33 cellular contexts compared by ENCODE assay signal in the genomic region with DNA sequence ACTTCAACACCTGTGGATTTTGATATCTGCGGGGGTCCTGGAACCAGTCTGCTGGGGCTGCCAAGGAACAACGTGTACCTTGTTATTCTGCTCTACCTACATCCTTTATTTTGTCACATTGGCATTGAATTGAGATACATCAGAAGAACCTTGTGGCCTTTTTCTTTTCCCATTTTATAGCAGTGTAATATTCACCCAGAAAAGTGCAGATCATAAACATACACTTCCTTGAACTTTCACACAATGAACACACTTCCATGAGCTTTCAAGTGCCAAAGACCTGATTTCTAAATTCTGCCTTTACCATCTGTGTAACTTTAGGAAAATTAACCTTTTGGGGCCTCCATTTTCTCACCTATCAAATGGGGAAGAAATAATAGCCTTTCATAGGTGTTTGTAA. TPM values are rescaled to one million over a fixed set of nuclear protein-coding genes. Genes with fewer than 3 reads are reported as not detected.
DNase-seq lines count a peak whose midpoint lies in the region; ATAC-seq and TF ChIP-seq lines count a peak whose summit lies in the region.
"Had no signal": no experiment of that assay in that cellular context is flagged by ENCODE, and none has a peak within 500 bp of the region (broad histone marks: within the 10 kb centered on the region; RNA-seq: fewer than 3 reads in every experiment).

No MANE protein-coding gene starts in this region.

- ATAC-seq in left colon = peak; percentile 92
- no peak for ATAC-seq in left lobe of liver
- ATAC-seq in mucosa of descending colon = peak; percentile 86
- ATAC-seq: A549; CD8-positive, alpha-beta T cell had no signal

- no peak for DNase-seq in left colon
- peak; percentile 18 for DNase-seq in left lobe of liver (ENCODE audit: low spot score)
- no peak for DNase-seq in mucosa of descending colon
- no peak for DNase-seq in transverse colon
- no peak for DNase-seq in activated T-cell treated with anti-CD3 and anti-CD28 coated beads, Interleukin-2, amount 50 U/mL, for 1 hour
- DNase-seq in Peyer's patch = no peak
- DNase-seq in NCI-H2107 (lab: John Stamatoyannopoulos, UW) = no peak
- DNase-seq in activated CD4-positive, alpha-beta T cell treated with anti-CD3 and anti-CD28 coated beads for 48 hours = no peak
- DNase-seq: 8988T; ACHN; AML-193; BE2C; C1 segment of cervical spinal cord; Caco-2; Calu3; CD4-positive, alpha-beta memory T cell; CD4-positive, alpha-beta T cell; CD4-positive, CD25-positive, alpha-beta regulatory T cell; CD8-positive, alpha-beta memory T cell; CD8-positive, alpha-beta T cell; COR-L47; DMS 273 treated with DMSO at 0.1 percent for 48 hours; DMS153; DMS53; DMS79; DMS79 treated with DMSO at 0.1 percent for 48 hours; DND-41; EL had no signal

- TF ChIP-seq CTCF in mucosa of descending colon (IDR thresholded peaks at IDR 0.05) (no peak), transverse colon (IDR thresholded peaks at IDR 0.05) (no peak), Peyer's patch (IDR thresholded peaks at IDR 0.05) (no peak)

- in situ Hi-C loops in transverse colon (cut with MboI; ENCODE audit: low pct_ligation_motif_present in 1 of 4, low pct_unique_long_range_greater_than_20kb in 1 of 4, low sequenced_read_pairs in 3 of 4) = no loop called here

- H3K27ac ChIP-seq in transverse colon (peak overlapping the region; percentile 28 to 66 (median 54)), Peyer's patch (no peak overlapping the region)
- H3K27ac ChIP-seq: 22Rv1; A549; BLaER1; BLaER1 treated with 17β-estradiol and CSF1 and Interleukin-3, amounts not matched to agents 10 nM and 100 nM; C4-2B had no signal

- no peaks in the 10 kb centered on the region for H3K27me3 ChIP-seq in transverse colon
- H3K27me3 ChIP-seq in Peyer's patch = no peaks in the 10 kb centered on the region
- H3K27me3 ChIP-seq: BE2C; BLaER1; BLaER1 treated with 17β-estradiol and CSF1 and Interleukin-3, amounts not matched to agents 10 nM and 100 nM had no signal

- no peak for TF ChIP-seq EP300 in transverse colon (IDR thresholded peaks at IDR 0.05; ENCODE audit: low read depth)

- intact Hi-C loops in left colon (cut with DNase I, micrococcal nuclease) = no loop called here
- intact Hi-C loops in mucosa of descending colon (cut with DNase I, micrococcal nuclease) = no loop called here
- intact Hi-C loops in transverse colon (cut with DNase I; ENCODE audit: low total_unique reads) = no loop called here

- H3K4me1 ChIP-seq in mucosa of descending colon (ENCODE audit: low read depth) (peaks cover 12% of the 10 kb centered on the region), transverse colon (peaks cover 0 to 16% (median 0%) of the 10 kb centered on the region in 4 donors), Peyer's patch (no peaks in the 10 kb centered on the region)
- H3K4me1 ChIP-seq: A549, BE2C, Caco-2 had no signal

- H3K36me3 ChIP-seq in mucosa of descending colon (ENCODE audit: low read depth) (no peaks in the 10 kb centered on the region), transverse colon (no peaks in the 10 kb centered on the region), Peyer's patch (no peaks in the 10 kb centered on the region)
- H3K36me3 ChIP-seq: BE2C; BLaER1; BLaER1 treated with 17β-estradiol and CSF1 and Interleukin-3, amounts not matched to agents 10 nM and 100 nM had no signal

- WGBS in transverse colon (ENCODE audit: low coverage in 1 of 2), 2 donors = 20 to 58% methylated on average over 1 to 2 of the region's 2 CpGs

- H3K4me3 ChIP-seq in mucosa of descending colon (no peak overlapping the region), transverse colon (no peak overlapping the region), Peyer's patch (no peak overlapping the region)
- H3K4me3 ChIP-seq: A549; BLaER1; BLaER1 treated with 17β-estradiol and CSF1 and Interleukin-3, amounts not matched to agents 10 nM and 100 nM had no signal

- no peak for TF ChIP-seq POLR2A in transverse colon (IDR thresholded peaks at IDR 0.05)
- TF ChIP-seq POLR2A in Peyer's patch (IDR thresholded peaks at IDR 0.05) = no peak

- H3K9me3 ChIP-seq in mucosa of descending colon = no peaks in the 10 kb centered on the region
- no peaks in the 10 kb centered on the region for H3K9me3 ChIP-seq in transverse colon
- no peaks in the 10 kb centered on the region for H3K9me3 ChIP-seq in Peyer's patch
- H3K9me3 ChIP-seq: A549; BE2C; BLaER1; BLaER1 treated with 17β-estradiol and CSF1 and Interleukin-3, amounts not matched to agents 10 nM and 100 nM; Caco-2 had no signal

RNA-seq across cellular contexts. Expression of a gene that starts 29.9 kb away (rescaled TPM):
- 100 to 1,000 TPM in 1 of 2 donors, 10 to 100 TPM in 1; 76.9 to 101 TPM for total RNA-seq in left colon
- 43.3 TPM for total RNA-seq in left lobe of liver
- 10 to 100 TPM; 64.9 to 85.9 (median 74.7) TPM for total RNA-seq in mucosa of descending colon
- total RNA-seq in transverse colon = 100 to 1,000 TPM in 2 of 4 donors, 10 to 100 TPM in 2; 73.9 to 214 (median 107) TPM
- 100 to 1,000 TPM in 3 of 4 donors, 10 to 100 TPM in 1; 65.0 to 118 (median 113) TPM for total RNA-seq in Peyer's patch

Comparison
In these comparisons a context has a peak if more than half of its experiments do, and no peak if none do; other contexts are left out.
1. H3K27ac ChIP-seq: peak in transverse colon (4 of 4); none in Peyer's patch (0 of 4).